21 cellular contexts compared by ENCODE assay signal in the genomic region with DNA sequence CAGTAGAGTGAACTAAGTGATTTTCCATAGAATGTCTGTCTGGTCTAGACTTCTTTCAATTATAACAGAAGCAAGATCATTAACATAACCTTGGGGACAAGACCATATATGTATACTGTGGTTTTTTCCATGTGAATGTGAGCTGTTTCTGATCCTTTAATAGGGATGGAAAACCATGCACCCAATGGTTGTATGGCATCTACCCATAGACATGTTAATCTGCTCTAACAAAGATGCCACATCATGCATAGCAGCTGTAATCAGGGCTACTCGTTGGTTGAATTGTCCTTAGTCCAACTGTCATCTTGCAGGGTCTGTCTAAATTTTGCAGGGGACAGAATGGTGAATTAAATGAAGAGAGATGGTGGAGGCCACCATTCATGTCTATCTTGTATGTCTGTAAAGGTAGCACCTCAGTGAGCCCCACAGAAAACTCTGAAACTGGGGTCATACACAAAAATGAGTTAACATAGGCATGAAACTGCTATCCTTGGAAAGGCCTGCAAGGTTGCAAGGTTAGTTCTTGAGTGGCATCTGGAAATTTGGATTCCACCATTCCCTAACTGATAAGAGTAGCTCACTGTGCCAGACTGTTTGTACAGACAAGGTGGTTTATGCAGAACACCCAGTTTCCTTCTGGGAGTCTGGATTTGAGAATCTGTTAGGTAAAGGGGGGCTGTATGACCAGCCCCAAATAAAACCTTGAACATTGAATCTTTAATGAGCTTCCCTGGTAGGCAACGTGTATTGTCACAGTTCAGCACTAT. TPM values are rescaled to one million over a fixed set of nuclear protein-coding genes. Genes with fewer than 3 reads are reported as not detected.
DNase-seq lines count a peak whose midpoint lies in the region; ATAC-seq and TF ChIP-seq lines count a peak whose summit lies in the region.
"Had no signal": no experiment of that assay in that cellular context is flagged by ENCODE, and none has a peak within 500 bp of the region (broad histone marks: within the 10 kb centered on the region; RNA-seq: fewer than 3 reads in every experiment).

No MANE protein-coding gene starts in this region.

- DNase-seq in Right ventricle myocardium inferior (ENCODE audit: missing footprints) = no peak
- DNase-seq in right atrium auricular region (ENCODE audit: low spot score) = no peak
- no peak for DNase-seq in left ventricle myocardium superior
- no peak for DNase-seq in left cardiac atrium
- no peak for DNase-seq in inferior parietal cortex (ENCODE audit: extremely low spot score)
- DNase-seq: AML-193; Caco-2; Calu3; CD4-positive, alpha-beta T cell; CD8-positive, alpha-beta T cell; DMS79; DND-41; EL; GDM1 had no signal

- peak; percentile 60 for ATAC-seq in Right ventricle myocardium inferior
- peak; percentile 70 for ATAC-seq in left ventricle myocardium superior
- no peak for ATAC-seq in left cardiac atrium
- ATAC-seq: A549; CD8-positive, alpha-beta T cell; GM12878 had no signal

- H3K27me3 ChIP-seq in right atrium auricular region = no peaks in the 10 kb centered on the region
- H3K27me3 ChIP-seq: BLaER1 treated with 17β-estradiol and CSF1 and Interleukin-3, amounts not matched to agents 10 nM and 100 nM had no signal

- TF ChIP-seq CTCF in right atrium auricular region (IDR thresholded peaks at IDR 0.05) = no peak

- no peaks in the 10 kb centered on the region for H3K4me1 ChIP-seq in right atrium auricular region
- H3K4me1 ChIP-seq: A549; BLaER1 treated with 17β-estradiol and CSF1 and Interleukin-3, amounts not matched to agents 10 nM and 100 nM; Caco-2 had no signal

- intact Hi-C loops in Right ventricle myocardium inferior (cut with DNase I) = no loop called here
- intact Hi-C loops in left ventricle myocardium superior (cut with micrococcal nuclease) = no loop called here
- intact Hi-C loops in left cardiac atrium (cut with DNase I) = no loop called here

- H3K9me3 ChIP-seq in right atrium auricular region = no peaks in the 10 kb centered on the region
- H3K9me3 ChIP-seq: A549 had no signal

- H3K27ac ChIP-seq in right atrium auricular region = no peak overlapping the region
- H3K27ac ChIP-seq: 22Rv1; A549; BLaER1 treated with 17β-estradiol and CSF1 and Interleukin-3, amounts not matched to agents 10 nM and 100 nM; C4-2B had no signal

- H3K4me3 ChIP-seq in right atrium auricular region = no peak overlapping the region
- H3K4me3 ChIP-seq: A549, GM12878 had no signal

- H3K36me3 ChIP-seq in right atrium auricular region = peaks cover 61% of the 10 kb centered on the region

RNA-seq across cellular contexts. Expression of a gene that starts 16.5 kb away (rescaled TPM):
- total RNA-seq in Right ventricle myocardium inferior = 20.8 TPM
- total RNA-seq in right atrium auricular region = 10 to 100 TPM; 10.1 to 13.8 TPM
- total RNA-seq in left ventricle myocardium superior = 22.2 TPM
- total RNA-seq in left cardiac atrium = 10 to 100 TPM; 16.2 to 20.3 TPM

RNA-seq across cellular contexts. Expression of a gene that starts 16.5 kb away (rescaled TPM):
- total RNA-seq in Right ventricle myocardium inferior (48.9 TPM), right atrium auricular region (10 to 100 TPM; 28.6 to 36.3 TPM), left ventricle myocardium superior (50.5 TPM), left cardiac atrium (10 to 100 TPM; 52.3 to 57.3 TPM)

RNA-seq across cellular contexts. Expression of a gene that starts 25.1 kb away (rescaled TPM):
- total RNA-seq in Right ventricle myocardium inferior (not detected), right atrium auricular region (not detected), left ventricle myocardium superior (not detected), left cardiac atrium (not detected)
- total RNA-seq: A172, Caco-2, Calu3, G401 had no signal

Comparison
In these comparisons a context has a peak if more than half of its experiments do, and no peak if none do; other contexts are left out.
1. ATAC-seq: peak in Right ventricle myocardium inferior (single experiment) and left ventricle myocardium superior (single experiment); none in left cardiac atrium (0 of 2).